23 cellular contexts compared by ENCODE assay signal in genomic region chr22:33914131-33914530, GRCh38.
"Had no signal": no experiment of that assay in that cellular context is flagged by ENCODE, and none has a peak within 500 bp of the region (broad histone marks: within the 10 kb centered on the region; RNA-seq: fewer than 3 reads in every experiment).

No MANE protein-coding gene starts in this region.

- H3K27ac ChIP-seq: left lung, lower lobe of right lung, ovary, right atrium auricular region, stomach, testis, thyroid gland, transverse colon, upper lobe of right lung had no signal

- H3K4me3 ChIP-seq: left lung, lower lobe of right lung, ovary, right atrium auricular region, right lobe of liver, smooth muscle cell, stomach, testis, thyroid gland, transverse colon, upper lobe of right lung had no signal

- H3K9me3 ChIP-seq: left lung, lower lobe of right lung, ovary, right atrium auricular region, right lobe of liver, stomach, testis, thyroid gland, transverse colon, upper lobe of right lung had no signal

- H3K27me3 ChIP-seq: ovary, right atrium auricular region, right lobe of liver, stomach, testis, thyroid gland, transverse colon, upper lobe of right lung had no signal

- H3K4me3 Mint-ChIP-seq: naive thymus-derived CD8-positive, alpha-beta T cell; nephron progenitor cell; stimulated activated naive B cell treated with anti-CD40 and anti-IgM and Interleukin-4, amounts not matched to agents 10 μg/mL and 1 μg/mL and 100 μg/mL, for 72 hours had no signal

- DNase-seq: hypothalamus; kidney glomerular epithelial cell; left cardiac atrium; left lung; lower lobe of right lung; mammary epithelial cell; mesenchymal stem cell; naive thymus-derived CD8-positive, alpha-beta T cell; nephron progenitor cell; ovary; right lobe of liver; stimulated activated CD4-positive, alpha-beta T cell treated with anti-CD3 and anti-CD28 coated beads, Interleukin-1b, Interleukin-23, amount 100 ng/mL, for 48 hours; stimulated activated CD4-positive, alpha-beta T cell treated with anti-CD3 and anti-CD28 coated beads, Interleukin-4, amount 100 ng/mL, for 1 hour; stimulated activated naive B cell treated with anti-CD40 and anti-IgM and Interleukin-4, amounts not matched to agents 10 μg/mL and 1 μg/mL and 100 μg/mL, for 72 hours; stimulated activated naive CD8-positive, alpha-beta T cell treated with anti-CD3 and anti-CD28 coated beads, Interleukin-15, Interleukin-2, amounts not matched to agents 100 U/mL and 50 U/mL, for 24 hours; stomach; testis; thyroid gland; transverse colon; upper lobe of right lung had no signal

- H3K27me3 Mint-ChIP-seq: progenitor cell of endocrine pancreas had no signal

- H3K4me1 ChIP-seq: testis had no signal

- H3K36me3 Mint-ChIP-seq: naive thymus-derived CD8-positive, alpha-beta T cell had no signal

- H3K27ac Mint-ChIP-seq: naive thymus-derived CD8-positive, alpha-beta T cell; nephron progenitor cell; progenitor cell of endocrine pancreas; stimulated activated naive B cell treated with anti-CD40 and anti-IgM and Interleukin-4, amounts not matched to agents 10 μg/mL and 1 μg/mL and 100 μg/mL, for 72 hours had no signal

- H3K36me3 ChIP-seq: left lung, lower lobe of right lung, ovary, right atrium auricular region, right lobe of liver, thyroid gland, transverse colon, upper lobe of right lung had no signal

- H3K9me3 Mint-ChIP-seq: stimulated activated naive B cell treated with anti-CD40 and anti-IgM and Interleukin-4, amounts not matched to agents 10 μg/mL and 1 μg/mL and 100 μg/mL, for 72 hours had no signal

- ATAC-seq: left cardiac atrium; left lung; lower lobe of right lung; naive thymus-derived CD8-positive, alpha-beta T cell; stimulated activated naive B cell treated with anti-CD40 and anti-IgM and Interleukin-4, amounts not matched to agents 10 μg/mL and 1 μg/mL and 100 μg/mL, for 72 hours; stimulated activated naive CD8-positive, alpha-beta T cell treated with anti-CD3 and anti-CD28 coated beads, Interleukin-15, Interleukin-2, amounts not matched to agents 100 U/mL and 50 U/mL, for 24 hours; upper lobe of right lung had no signal
